9 cellular contexts compared by ENCODE assay signal in genomic region chr7:118195837-118196474, GRCh38. TPM values are rescaled to one million over a fixed set of nuclear protein-coding genes. Genes with fewer than 3 reads are reported as not detected.
DNase-seq lines count a peak whose midpoint lies in the region; ATAC-seq and TF ChIP-seq lines count a peak whose summit lies in the region.
"Had no signal": no experiment of that assay in that cellular context is flagged by ENCODE, and none has a peak within 500 bp of the region (broad histone marks: within the 10 kb centered on the region; RNA-seq: fewer than 3 reads in every experiment).

No MANE protein-coding gene starts in this region.

- no peak overlapping the region for H3K4me3 Mint-ChIP-seq in CD4-positive, CD25-positive, alpha-beta regulatory T cell
- no peak overlapping the region for H3K4me3 Mint-ChIP-seq in endothelial cell (ENCODE audit: unreplicated experiment)

- no peaks in the 10 kb centered on the region for H3K27me3 Mint-ChIP-seq in CD4-positive, CD25-positive, alpha-beta regulatory T cell
- no peaks in the 10 kb centered on the region for H3K27me3 Mint-ChIP-seq in endothelial cell (ENCODE audit: unreplicated experiment)

- TF ChIP-seq CTCF in WI38 (IDR thresholded peaks at IDR 0.05; ENCODE audit: low read depth, low read length) (peak; percentile 56), endothelial cell (IDR thresholded peaks at IDR 0.05; ENCODE audit: unreplicated experiment) (peak; percentile 84), tibial artery (IDR thresholded peaks at IDR 0.05) (peak; percentile 52 to 60)

- H3K36me3 Mint-ChIP-seq in CD4-positive, CD25-positive, alpha-beta regulatory T cell: peaks cover 6% of the 10 kb centered on the region
- no peaks in the 10 kb centered on the region for H3K36me3 Mint-ChIP-seq in endothelial cell (ENCODE audit: low read depth, unreplicated experiment)

- no peaks in the 10 kb centered on the region for H3K27me3 ChIP-seq in CD4-positive, CD25-positive, alpha-beta regulatory T cell (ENCODE audit: control insufficient read depth, insufficient read depth, low read length)
- H3K27me3 ChIP-seq in tibial artery: no peaks in the 10 kb centered on the region

- DNase-seq in CD4-positive, CD25-positive, alpha-beta regulatory T cell: peak; percentile 32 to 71 (median 49)
- DNase-seq in NCI-H2107 treated with DMSO at 0.1 percent for 48 hours (lab: John Stamatoyannopoulos, UW; ENCODE audit: unreplicated experiment) (peak; percentile 52), endothelial cell (ENCODE audit: low spot score) (peak; percentile 60), myocyte (ENCODE audit: low read depth) (peak; percentile 72), tibial artery (peak in 1 of 2 donors; percentile 32)

- ATAC-seq in CD4-positive, CD25-positive, alpha-beta regulatory T cell (ENCODE audit: low read depth in 2 of 2): peak; percentile 55 to 56
- ATAC-seq in GM18868 (IDR thresholded peaks at IDR 0.05; ENCODE audit: unreplicated experiment) (peak; percentile 85), HG03064 (IDR thresholded peaks at IDR 0.05; ENCODE audit: low read depth, unreplicated experiment) (peak; percentile 78)

- intact Hi-C loops in tibial artery (cut with DNase I; ENCODE audit: low total_unique reads): no loop called here

- no peaks in the 10 kb centered on the region for H3K9me3 ChIP-seq in CD4-positive, CD25-positive, alpha-beta regulatory T cell (ENCODE audit: control insufficient read depth in 2 of 2, low read length in 2 of 2)
- H3K9me3 ChIP-seq in tibial artery: no peaks in the 10 kb centered on the region

- H3K4me3 ChIP-seq in CD4-positive, CD25-positive, alpha-beta regulatory T cell (ENCODE audit: low read depth, low read length): no peak overlapping the region
- H3K4me3 ChIP-seq in WI38 (ENCODE audit: low read depth, low read length) (no peak overlapping the region), tibial artery (no peak overlapping the region)

- no peaks in the 10 kb centered on the region for H3K4me1 ChIP-seq in CD4-positive, CD25-positive, alpha-beta regulatory T cell (ENCODE audit: control insufficient read depth, insufficient read depth, low read length, poor library complexity, severe bottlenecking)
- no peaks in the 10 kb centered on the region for H3K4me1 ChIP-seq in tibial artery

- no peaks in the 10 kb centered on the region for H3K9me3 Mint-ChIP-seq in CD4-positive, CD25-positive, alpha-beta regulatory T cell
- H3K9me3 Mint-ChIP-seq in endothelial cell (ENCODE audit: unreplicated experiment): no peaks in the 10 kb centered on the region

- H3K27ac Mint-ChIP-seq in CD4-positive, CD25-positive, alpha-beta regulatory T cell: peak overlapping the region in 2 of 3 donors; percentile 5 to 12
- H3K27ac Mint-ChIP-seq in endothelial cell (ENCODE audit: unreplicated experiment): no peak overlapping the region

- no peak overlapping the region for H3K27ac ChIP-seq in CD4-positive, CD25-positive, alpha-beta regulatory T cell (ENCODE audit: insufficient read depth, low read length, poor library complexity, severe bottlenecking)
- no peak overlapping the region for H3K27ac ChIP-seq in tibial artery

- peaks cover 11 to 16% (median 12%) of the 10 kb centered on the region in 4 donors for H3K4me1 Mint-ChIP-seq in CD4-positive, CD25-positive, alpha-beta regulatory T cell
- no peaks in the 10 kb centered on the region for H3K4me1 Mint-ChIP-seq in endothelial cell (ENCODE audit: unreplicated experiment)

- H3K36me3 ChIP-seq in CD4-positive, CD25-positive, alpha-beta regulatory T cell (ENCODE audit: control insufficient read depth, insufficient read depth, low read length): peaks cover 17% of the 10 kb centered on the region
- peaks cover under 1 to 12% (median 9%) of the 10 kb centered on the region in 3 donors for H3K36me3 ChIP-seq in tibial artery

RNA-seq across cellular contexts. Expression of gene LSM8, which starts 12.0 kb away (rescaled TPM):
- 38.6 TPM for total RNA-seq in CD4-positive, CD25-positive, alpha-beta regulatory T cell
- polyA plus RNA-seq in CD4-positive, CD25-positive, alpha-beta regulatory T cell: 10 to 100 TPM; 41.5 to 62.7 (median 50.5) TPM
- 39.7 TPM for total RNA-seq in endothelial cell (ENCODE audit: unreplicated experiment)
- 37.1 and 47.5 TPM in 2 replicates for total RNA-seq in myocyte
- 27.9 TPM for polyA plus RNA-seq in myocyte (2012)

RNA-seq across cellular contexts. Expression of gene ANKRD7, which starts 28.5 kb away (rescaled TPM):
- not detected for total RNA-seq in CD4-positive, CD25-positive, alpha-beta regulatory T cell
- polyA plus RNA-seq in CD4-positive, CD25-positive, alpha-beta regulatory T cell: 1 to 10 TPM in 1 of 4 donors, under 1 TPM in 1, not detected in 2; 0.36 to 2.1 TPM
- total RNA-seq in endothelial cell (ENCODE audit: unreplicated experiment) (2.8 TPM), myocyte (2.8 and 3.4 TPM in 2 replicates)
- polyA plus RNA-seq in myocyte (2012): 1.3 TPM
- total RNA-seq: T-helper 1 cell treated with Interleukin-12 subunit alpha and Interleukin-12 subunit beta and Interleukin-4 antibody, amounts not matched to agents 30 ng/mL and 1 ng/mL, for 36 hours had no signal
